In genomic region chr15:63226155-63226883, GRCh38 we compare ENCODE assay signal across 18 cellular contexts. TPM values are rescaled to one million over a fixed set of nuclear protein-coding genes. Genes with fewer than 3 reads are reported as not detected.
DNase-seq lines count a peak whose midpoint lies in the region; ATAC-seq lines count a peak whose summit lies in the region.
"Had no signal": no experiment of that assay in that cellular context is flagged by ENCODE, and none has a peak within 500 bp of the region (broad histone marks: within the 10 kb centered on the region; RNA-seq: fewer than 3 reads in every experiment).

No MANE protein-coding gene starts in this region.

- H3K4me3 Mint-ChIP-seq in activated CD4-positive, alpha-beta T cell treated with anti-CD3 and anti-CD28 coated beads, Interleukin-2, amount 10 ng/mL, durations not matched to agents 24 days and 14 days, result peak overlapping the region; percentile 72
- peak overlapping the region; percentile 15 to 34 (median 20) for H3K4me3 Mint-ChIP-seq in T-cell
- H3K4me3 Mint-ChIP-seq in stimulated activated naive B cell treated with anti-CD40 and anti-IgM and Interleukin-4, amounts not matched to agents 10 μg/mL and 1 μg/mL and 100 μg/mL, for 72 hours, result peak overlapping the region; percentile 15 to 47

- H3K4me1 ChIP-seq in effector memory CD4-positive, alpha-beta T cell (ENCODE audit: control insufficient read depth, insufficient read depth, low read length, poor library complexity, severe bottlenecking), result peaks cover 9% of the 10 kb centered on the region

- H3K27me3 ChIP-seq in effector memory CD4-positive, alpha-beta T cell (replicated peaks; ENCODE audit: control insufficient read depth, insufficient read depth, low read length, poor library complexity, severe bottlenecking), result no peaks in the 10 kb centered on the region
- H3K27me3 ChIP-seq: pancreas, Peyer's patch, upper lobe of right lung had no signal

- no peaks in the 10 kb centered on the region for H3K9me3 Mint-ChIP-seq in activated CD4-positive, alpha-beta T cell treated with anti-CD3 and anti-CD28 coated beads, Interleukin-2, amount 10 ng/mL, durations not matched to agents 24 days and 14 days
- H3K9me3 Mint-ChIP-seq in T-cell, result no peaks in the 10 kb centered on the region
- H3K9me3 Mint-ChIP-seq in stimulated activated naive B cell treated with anti-CD40 and anti-IgM and Interleukin-4, amounts not matched to agents 10 μg/mL and 1 μg/mL and 100 μg/mL, for 72 hours, result no peaks in the 10 kb centered on the region

- peaks cover 47% of the 10 kb centered on the region for H3K36me3 Mint-ChIP-seq in activated CD4-positive, alpha-beta T cell treated with anti-CD3 and anti-CD28 coated beads, Interleukin-2, amount 10 ng/mL, durations not matched to agents 24 days and 14 days (ENCODE audit: low read depth)
- peaks cover 21% of the 10 kb centered on the region for H3K36me3 Mint-ChIP-seq in T-cell
- H3K36me3 Mint-ChIP-seq in stimulated activated naive B cell treated with anti-CD40 and anti-IgM and Interleukin-4, amounts not matched to agents 10 μg/mL and 1 μg/mL and 100 μg/mL, for 72 hours, result peaks cover 19 to 34% of the 10 kb centered on the region in 2 donors

- no peak for DNase-seq in activated CD4-positive, alpha-beta T cell treated with anti-CD3 and anti-CD28 coated beads, Interleukin-2, amount 10 ng/mL, durations not matched to agents 24 days and 14 days
- DNase-seq in activated CD4-positive, alpha-beta T cell treated with anti-CD3 and anti-CD28 coated beads, Interleukin-2, amount 50 U/mL, for 4 hours, result no peak
- no peak for DNase-seq in T-cell
- no peak for DNase-seq in effector memory CD4-positive, alpha-beta T cell
- no peak for DNase-seq in stimulated activated naive B cell treated with anti-CD40 and anti-IgM and Interleukin-4, amounts not matched to agents 10 μg/mL and 1 μg/mL and 100 μg/mL, for 72 hours
- DNase-seq in cerebellar nuclear complex (lab: John Stamatoyannopoulos, UW), result no peak
- no peak for DNase-seq in COR-L47 (lab: John Stamatoyannopoulos, UW)
- DNase-seq: activated CD8-positive, alpha-beta memory T cell treated with anti-CD3 and anti-CD28 coated beads, Interleukin-2, amount 50 U/mL, for 48 hours; Caco-2; GOT3; left colon; NCI-H1048; NCI-H2107; pancreas; Peyer's patch; upper lobe of right lung had no signal

- intact Hi-C loops in activated CD4-positive, alpha-beta T cell treated with anti-CD3 and anti-CD28 coated beads, Interleukin-2, amount 10 ng/mL, durations not matched to agents 24 days and 14 days (cut with micrococcal nuclease), result no loop called here

- POLR2A ChIA-PET in T-cell (lab: Charles Lee), result no interaction called here

- H3K4me1 Mint-ChIP-seq in activated CD4-positive, alpha-beta T cell treated with anti-CD3 and anti-CD28 coated beads, Interleukin-2, amount 10 ng/mL, durations not matched to agents 24 days and 14 days, result peaks cover 38% of the 10 kb centered on the region
- H3K4me1 Mint-ChIP-seq in T-cell, result peaks cover 71 to 82% (median 76%) of the 10 kb centered on the region in 3 donors
- H3K4me1 Mint-ChIP-seq in stimulated activated naive B cell treated with anti-CD40 and anti-IgM and Interleukin-4, amounts not matched to agents 10 μg/mL and 1 μg/mL and 100 μg/mL, for 72 hours, result peaks cover 19 to 56% of the 10 kb centered on the region in 2 donors

- H3K27me3 Mint-ChIP-seq in activated CD4-positive, alpha-beta T cell treated with anti-CD3 and anti-CD28 coated beads, Interleukin-2, amount 10 ng/mL, durations not matched to agents 24 days and 14 days, result no peaks in the 10 kb centered on the region
- no peaks in the 10 kb centered on the region for H3K27me3 Mint-ChIP-seq in T-cell
- H3K27me3 Mint-ChIP-seq in stimulated activated naive B cell treated with anti-CD40 and anti-IgM and Interleukin-4, amounts not matched to agents 10 μg/mL and 1 μg/mL and 100 μg/mL, for 72 hours, result no peaks in the 10 kb centered on the region

- CTCF ChIA-PET in T-cell (lab: Charles Lee), result interaction anchor here in 1 of 2 donors (0.5 to 0.7 kb wide), 2 partner anchors 12 to 35 kb away, joined by 3 to 6 read pairs; no protein-coding TSS in a partner anchor

- H3K27ac ChIP-seq in effector memory CD4-positive, alpha-beta T cell (ENCODE audit: insufficient read depth, low read length, poor library complexity, severe bottlenecking), result peak overlapping the region; percentile 16
- H3K27ac ChIP-seq: pancreas, Peyer's patch, upper lobe of right lung had no signal

- ATAC-seq in T-cell (replicated peaks in 1 of 4) (no peak), HG03521 (IDR thresholded peaks at IDR 0.05; ENCODE audit: unreplicated experiment) (no peak)
- no peak for ATAC-seq in stimulated activated naive B cell treated with anti-CD40 and anti-IgM and Interleukin-4, amounts not matched to agents 10 μg/mL and 1 μg/mL and 100 μg/mL, for 72 hours (replicated peaks)
- ATAC-seq: left colon, pancreas, upper lobe of right lung had no signal

- H3K4me3 ChIP-seq in effector memory CD4-positive, alpha-beta T cell (ENCODE audit: insufficient read depth, low read depth, low read length, poor library complexity, severe bottlenecking), result no peak overlapping the region
- H3K4me3 ChIP-seq: pancreas, Peyer's patch, skin epidermis, upper lobe of right lung had no signal

- no peaks in the 10 kb centered on the region for H3K9me3 ChIP-seq in effector memory CD4-positive, alpha-beta T cell (ENCODE audit: control insufficient read depth, low read length)
- H3K9me3 ChIP-seq: Caco-2, pancreas, Peyer's patch, upper lobe of right lung had no signal

- H3K36me3 ChIP-seq in effector memory CD4-positive, alpha-beta T cell (ENCODE audit: control insufficient read depth, insufficient read depth, low read length), result peaks cover 9% of the 10 kb centered on the region
- H3K36me3 ChIP-seq: pancreas, Peyer's patch had no signal

- H3K27ac Mint-ChIP-seq in activated CD4-positive, alpha-beta T cell treated with anti-CD3 and anti-CD28 coated beads, Interleukin-2, amount 10 ng/mL, durations not matched to agents 24 days and 14 days, result peak overlapping the region; percentile 25
- H3K27ac Mint-ChIP-seq in T-cell, result peak overlapping the region; percentile 52 to 92
- H3K27ac Mint-ChIP-seq in stimulated activated naive B cell treated with anti-CD40 and anti-IgM and Interleukin-4, amounts not matched to agents 10 μg/mL and 1 μg/mL and 100 μg/mL, for 72 hours, result peak overlapping the region; percentile 37

RNA-seq across cellular contexts. Expression of gene RAB8B, which starts 36.9 kb away (rescaled TPM):
- total RNA-seq in activated CD4-positive, alpha-beta T cell treated with anti-CD3 and anti-CD28 coated beads, Interleukin-2, amount 10 ng/mL, durations not matched to agents 24 days and 14 days, result 186 and 187 TPM in 2 replicates
- total RNA-seq in T-cell, result 10 to 100 TPM; 52.2 to 66.7 (median 55.7) TPM

RNA-seq across cellular contexts. Expression of gene APH1B, which starts 51.1 kb away (rescaled TPM):
- total RNA-seq in activated CD4-positive, alpha-beta T cell treated with anti-CD3 and anti-CD28 coated beads, Interleukin-2, amount 10 ng/mL, durations not matched to agents 24 days and 14 days, result 3.7 and 3.8 TPM in 2 replicates
- 10 to 100 TPM; 17.0 to 27.4 (median 20.9) TPM for total RNA-seq in T-cell

Comparison
In these comparisons a context has a peak if more than half of its experiments do, and no peak if none do; other contexts are left out.
1. H3K4me3 Mint-ChIP-seq: peak in every context shown above with its lines; median percentile 72 in activated CD4-positive, alpha-beta T cell treated with anti-CD3 and anti-CD28 coated beads, Interleukin-2, amount 10 ng/mL, durations not matched to agents 24 days and 14 days; 31 in stimulated activated naive B cell treated with anti-CD40 and anti-IgM and Interleukin-4, amounts not matched to agents 10 μg/mL and 1 μg/mL and 100 μg/mL, for 72 hours; 20 in T-cell.